ENCODE assay signal across 21 cellular contexts in the genomic region with DNA sequence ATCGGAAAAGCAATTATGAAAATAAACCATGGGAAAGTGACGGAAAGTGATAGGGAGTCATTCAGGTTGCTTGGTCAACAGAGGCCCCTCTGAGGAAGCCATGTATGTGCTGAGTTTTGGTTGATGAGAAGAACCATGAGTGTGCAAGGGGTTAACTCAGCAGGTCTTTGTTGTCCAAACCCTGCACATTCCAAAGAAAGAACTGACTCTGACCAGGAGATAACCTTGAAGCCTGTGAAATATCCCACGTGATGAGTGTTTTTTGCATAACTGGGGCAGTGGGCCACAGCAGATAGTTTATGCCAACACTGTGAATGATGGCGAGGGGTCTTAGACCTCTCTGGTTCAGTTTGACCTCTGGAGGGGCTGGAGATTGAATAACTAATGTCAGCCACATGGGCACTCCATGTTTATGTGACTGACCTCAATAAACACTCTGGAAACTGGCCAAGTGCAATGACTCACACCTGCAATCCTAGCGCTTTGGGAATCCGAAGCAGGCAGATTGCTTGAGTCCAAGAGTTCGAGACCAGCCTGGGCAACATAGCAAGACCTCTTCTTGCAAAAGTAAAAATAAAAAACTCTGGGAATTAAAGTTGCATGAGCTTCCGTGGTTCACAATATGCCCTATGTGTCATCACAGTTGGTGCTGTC.
"Had no signal": no experiment of that assay in that cellular context is flagged by ENCODE, and none has a peak within 500 bp of the region (broad histone marks: within the 10 kb centered on the region; RNA-seq: fewer than 3 reads in every experiment).

No MANE protein-coding gene starts in this region.

- DNase-seq: dorsolateral prefrontal cortex; effector CD8-positive, alpha-beta T cell; foreskin melanocyte; head of caudate nucleus; kidney; left cardiac atrium; mesendoderm; naive thymus-derived CD4-positive, alpha-beta T cell; nephron progenitor cell; psoas muscle; retina; spleen; stimulated activated CD4-positive, alpha-beta T cell treated with anti-CD3 and anti-CD28 coated beads, Interleukin-15, amount 100 ng/mL, for 24 hours; stimulated activated CD4-positive, alpha-beta T cell treated with anti-CD3 and anti-CD28 coated beads, Interleukin-1b, Interleukin-23, amount 100 ng/mL, for 48 hours; stimulated activated CD4-positive, alpha-beta T cell treated with anti-CD3 and anti-CD28 coated beads, Interleukin-4, amount 100 ng/mL, for 4 hours; stimulated activated naive CD4-positive, alpha-beta T cell treated with Interleukin-2 at 50 U/mL for 16 hours; trophoblast cell had no signal

- H3K4me1 ChIP-seq: parathyroid adenoma, psoas muscle, spleen had no signal

- H3K36me3 ChIP-seq: spleen had no signal

- H3K9me3 ChIP-seq: psoas muscle had no signal

- H3K4me3 ChIP-seq: coronary artery, dorsolateral prefrontal cortex, hepatocyte, psoas muscle, spleen had no signal

- ATAC-seq: left cardiac atrium; naive thymus-derived CD4-positive, alpha-beta T cell; psoas muscle; sciatic nerve had no signal

- H3K27ac ChIP-seq: coronary artery, dorsolateral prefrontal cortex, hepatocyte, parathyroid adenoma, psoas muscle, spleen had no signal

- H3K27me3 ChIP-seq: dorsolateral prefrontal cortex, hepatocyte had no signal
